ENCODE assay signal across 1 cellular context in genomic region chr11:120172054-120172881, GRCh38.
TF ChIP-seq lines count a peak whose summit lies in the region.

No MANE protein-coding gene starts in this region.

TF ChIP-seq in HepG2, 621 proteins besides CTCF, POLR2A, EP300 and RAD21 (continued from another document):
- TF ChIP-seq GATA4 (IDR thresholded peaks at IDR 0.05; ENCODE audit: borderline replicate concordance, low read depth) (no peak), ATF3 (CRISPR knock-in tag; IDR thresholded peaks at IDR 0.05) (no peak), ZNF772 (CRISPR knock-in tag; IDR thresholded peaks at IDR 0.05) (no peak), ZNF205 (CRISPR knock-in tag; IDR thresholded peaks at IDR 0.05) (0 out of 2 replicates have a peak, but pooled peaks have one; percentile 33), ZNF556 (CRISPR knock-in tag; IDR thresholded peaks at IDR 0.05; ENCODE audit: borderline replicate concordance) (no peak), REST (IDR thresholded peaks at IDR 0.05; ENCODE audit: borderline replicate concordance in 1 of 2, low read depth in 1 of 2, low read length in 2 of 2) (no peak), ZMYM3 (CRISPR knock-in tag; IDR thresholded peaks at IDR 0.05) (no peak), ZNF414 (CRISPR knock-in tag; IDR thresholded peaks at IDR 0.05) (no peak), NFKB2 (CRISPR knock-in tag; IDR thresholded peaks at IDR 0.05; ENCODE audit: borderline replicate concordance) (no peak), ZBTB3 (CRISPR knock-in tag; IDR thresholded peaks at IDR 0.05; ENCODE audit: borderline replicate concordance, low read depth) (no peak), ZNF580 (CRISPR knock-in tag; IDR thresholded peaks at IDR 0.05; ENCODE audit: borderline replicate concordance, low read depth) (0 out of 2 replicates have a peak, but pooled peaks have one; percentile 30), ZSCAN22 (CRISPR knock-in tag; IDR thresholded peaks at IDR 0.05) (no peak), KAT8 (CRISPR knock-in tag; IDR thresholded peaks at IDR 0.05) (no peak), IRX3 (CRISPR knock-in tag; IDR thresholded peaks at IDR 0.05; ENCODE audit: borderline replicate concordance, low read depth) (no peak), POGZ (CRISPR knock-in tag; IDR thresholded peaks at IDR 0.05) (no peak), CCDC6 (CRISPR knock-in tag; IDR thresholded peaks at IDR 0.05) (no peak), XRCC5 (optimal IDR thresholded peaks at IDR 0.05; ENCODE audit: low read length) (peak; percentile 58), FLYWCH1 (CRISPR knock-in tag; IDR thresholded peaks at IDR 0.05) (no peak), RNF219 (CRISPR knock-in tag; IDR thresholded peaks at IDR 0.05) (no peak), ZNF569 (CRISPR knock-in tag; IDR thresholded peaks at IDR 0.05; ENCODE audit: borderline replicate concordance) (no peak), RARA (CRISPR knock-in tag; IDR thresholded peaks at IDR 0.05) (no peak), MAZ (IDR thresholded peaks at IDR 0.05; ENCODE audit: borderline replicate concordance, low read depth, low read length) (no peak), MAZ (CRISPR knock-in tag; IDR thresholded peaks at IDR 0.05; ENCODE audit: low read depth) (0 out of 2 replicates have a peak, but pooled peaks have one; percentile 59), ZNF335 (CRISPR knock-in tag; IDR thresholded peaks at IDR 0.05) (no peak), ZNF510 (CRISPR knock-in tag; IDR thresholded peaks at IDR 0.05; ENCODE audit: low read depth) (no peak), SKI (IDR thresholded peaks at IDR 0.05; ENCODE audit: partially characterized antibody) (no peak), ZNF780A (CRISPR knock-in tag; IDR thresholded peaks at IDR 0.05) (no peak), ZNF232 (CRISPR knock-in tag; IDR thresholded peaks at IDR 0.05; ENCODE audit: borderline replicate concordance) (0 out of 2 replicates have a peak, but pooled peaks have one; percentile 19), IRF9 (CRISPR knock-in tag; IDR thresholded peaks at IDR 0.05; ENCODE audit: borderline replicate concordance) (peak; percentile 50; the same call in 1 of the 2 replicates), HMG20A (CRISPR knock-in tag; IDR thresholded peaks at IDR 0.05; ENCODE audit: borderline replicate concordance) (no peak), TEF (CRISPR knock-in tag; IDR thresholded peaks at IDR 0.05) (no peak), MEIS1 (CRISPR knock-in tag; IDR thresholded peaks at IDR 0.05; ENCODE audit: borderline replicate concordance) (no peak), ZNF512B (CRISPR knock-in tag; IDR thresholded peaks at IDR 0.05; ENCODE audit: borderline replicate concordance) (no peak), ZNF225 (CRISPR knock-in tag; IDR thresholded peaks at IDR 0.05) (no peak; the same call in 1 of the 2 replicates), THAP9 (CRISPR knock-in tag; IDR thresholded peaks at IDR 0.05; ENCODE audit: borderline replicate concordance) (peak; percentile 27; the same call in 1 of the 2 replicates), RFX5 (IDR thresholded peaks at IDR 0.05; ENCODE audit: low read depth, low read length) (no peak), ZNF282 (IDR thresholded peaks at IDR 0.05; ENCODE audit: partially characterized antibody) (no peak)
